8 cellular contexts compared by ENCODE assay signal in the genomic region with DNA sequence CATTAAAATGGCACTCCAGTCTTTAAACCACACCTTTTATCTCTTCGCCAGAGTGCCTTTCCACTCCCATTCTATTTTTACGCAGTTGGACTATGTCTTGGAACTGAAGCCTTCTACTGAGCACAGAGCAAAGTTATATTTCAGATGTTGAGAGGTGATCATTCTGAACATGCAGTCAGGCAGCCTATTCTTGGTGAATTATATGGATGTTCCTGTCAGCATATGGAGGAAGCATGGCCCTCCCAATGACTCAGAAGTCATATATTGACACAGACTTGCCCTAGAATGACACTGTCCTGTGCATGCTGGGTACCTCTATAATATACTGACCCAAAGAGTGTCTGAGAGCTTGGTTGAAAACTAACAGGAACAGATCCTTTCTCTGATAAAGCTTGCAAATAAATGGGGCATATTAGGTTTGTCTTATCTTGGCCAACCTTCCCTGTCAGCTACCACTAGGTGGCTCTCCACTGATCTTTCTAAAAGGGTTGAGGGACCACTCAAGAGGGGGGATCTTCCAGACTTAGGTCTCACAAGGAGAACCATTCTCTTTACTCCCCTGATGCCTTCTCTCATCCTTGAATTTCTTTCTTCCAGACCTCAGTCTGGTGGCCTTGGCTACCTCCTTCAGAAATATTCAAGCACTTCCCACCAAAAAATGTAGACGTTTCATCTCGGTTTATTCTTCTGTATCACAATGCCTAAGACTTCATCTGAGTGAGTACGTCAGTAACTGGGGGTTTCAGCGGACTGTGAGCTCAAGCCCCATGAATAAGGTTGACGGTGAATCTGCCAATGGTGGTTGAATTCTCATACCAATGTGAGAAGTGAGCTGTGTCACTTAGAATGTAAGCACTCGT. TPM values are rescaled to one million over a fixed set of nuclear protein-coding genes. Genes with fewer than 3 reads are reported as not detected.
DNase-seq lines count a peak whose midpoint lies in the region; ATAC-seq and TF ChIP-seq lines count a peak whose summit lies in the region.

No MANE protein-coding gene starts in this region.

- ATAC-seq in GM21786 (IDR thresholded peaks at IDR 0.05; ENCODE audit: unreplicated experiment) = peak; percentile 73

- H3K9me3 ChIP-seq in right atrium auricular region (no peaks in the 10 kb centered on the region), spleen (peaks cover 0 to 2% (median 0%) of the 10 kb centered on the region in 8 donors)

- H3K27me3 ChIP-seq in right atrium auricular region (no peaks in the 10 kb centered on the region), spleen (replicated peaks in 1 of 7) (peaks cover 0 to 3% (median 0%) of the 10 kb centered on the region in 7 donors)

- TF ChIP-seq CTCF in right atrium auricular region (IDR thresholded peaks at IDR 0.05) (peak; percentile 36 to 59), spleen (IDR thresholded peaks at IDR 0.05 in 8 of 11, conservative IDR thresholded peaks at IDR 0.05 in 3 of 11) (peak in 9 of 11 experiments; percentile 33 to 73 (median 62))

- H3K36me3 ChIP-seq in right atrium auricular region (no peaks in the 10 kb centered on the region), spleen (no peaks in the 10 kb centered on the region)

- 61 to 77% (median 74%) methylated on average over 8 of the region's 8 CpGs for WGBS in spleen, 5 donors

- H3K4me3 ChIP-seq in right atrium auricular region (no peak overlapping the region), spleen (no peak overlapping the region)

- H3K4me1 ChIP-seq in right atrium auricular region (peaks cover 0 to 16% of the 10 kb centered on the region in 2 donors), spleen (no peaks in the 10 kb centered on the region)

- peak overlapping the region in 1 of 2 donors; percentile 56 for H3K27ac ChIP-seq in right atrium auricular region
- no peak overlapping the region for H3K27ac ChIP-seq in spleen

- TF ChIP-seq POLR2A in spleen (IDR thresholded peaks at IDR 0.05) = no peak

- intact Hi-C loops in spleen (cut with DNase I; ENCODE audit: low total_unique reads) = loop anchor here (10.0 kb wide), 1 partner anchor 150 kb away; a partner anchor contains a TSS

- peak; percentile 14 for DNase-seq in stimulated activated CD4-positive, alpha-beta T cell treated with anti-CD3 and anti-CD28 coated beads, Interleukin-15, amount 100 ng/mL, for 24 hours
- no peak for DNase-seq in stimulated activated CD4-positive, alpha-beta T cell treated with anti-CD3 and anti-CD28 coated beads, Interleukin-4, amount 100 ng/mL, for 1 hour
- DNase-seq in M059J (ENCODE audit: low read depth) = peak; percentile 43
- peak; percentile 2 to 6 for DNase-seq in activated CD4-positive, alpha-beta T cell treated with anti-CD3 and anti-CD28 coated beads, Interleukin-2, amount 50 U/mL, for 4 hours
- no peak for DNase-seq in right atrium auricular region (ENCODE audit: low spot score)
- DNase-seq in spleen = no peak
- DNase-seq in mucosa of gallbladder (ENCODE audit: low spot score) = no peak

RNA-seq across cellular contexts. Expression of a gene that starts 11.8 kb away (rescaled TPM):
- total RNA-seq in M059J (2014; rRNA removed; shearing (Covaris generic)) = 1.9 and 2.1 TPM in 2 replicates
- under 1 TPM; 0.74 to 0.79 TPM for total RNA-seq in right atrium auricular region
- total RNA-seq in spleen = 1 to 10 TPM in 6 of 7 donors, under 1 TPM in 1; 0.97 to 6.0 (median 2.6) TPM
- 1 to 10 TPM in 1 of 3 donors, under 1 TPM in 2; 0.78 to 1.2 (median 0.85) TPM for polyA plus RNA-seq in spleen
- total RNA-seq in mucosa of gallbladder = 8.5 TPM

RNA-seq across cellular contexts. Expression of a gene that starts 32.6 kb away (rescaled TPM):
- total RNA-seq in M059J (2014; rRNA removed; shearing (Covaris generic)) = 10.1 and 11.5 TPM in 2 replicates
- total RNA-seq in right atrium auricular region (10 to 100 TPM; 33.6 to 42.3 TPM), spleen (10 to 100 TPM in 1 of 7 donors, 1 to 10 TPM in 3, under 1 TPM in 3; 0.63 to 12.5 (median 1.7) TPM), mucosa of gallbladder (24.4 TPM)
- under 1 TPM; 0.11 to 0.26 (median 0.21) TPM for polyA plus RNA-seq in spleen

Comparison
In these comparisons a context has a peak if more than half of its experiments do, and no peak if none do; other contexts are left out.
1. DNase-seq: peak in stimulated activated CD4-positive, alpha-beta T cell treated with anti-CD3 and anti-CD28 coated beads, Interleukin-15, amount 100 ng/mL, for 24 hours (single experiment), M059J (single experiment) and activated CD4-positive, alpha-beta T cell treated with anti-CD3 and anti-CD28 coated beads, Interleukin-2, amount 50 U/mL, for 4 hours (2 of 2); none in stimulated activated CD4-positive, alpha-beta T cell treated with anti-CD3 and anti-CD28 coated beads, Interleukin-4, amount 100 ng/mL, for 1 hour (single experiment), right atrium auricular region (single experiment), spleen (single experiment) and mucosa of gallbladder (single experiment).